1 cellular context compared by ENCODE assay signal in genomic region chr12:9064201-9064814, GRCh38.
A peak's percentile ranks its signal among the peaks of the same experiment; 100 is the strongest.
TF ChIP-seq lines count a peak whose summit lies in the region.

No MANE protein-coding gene starts in this region.

TF ChIP-seq in HepG2, 621 proteins besides CTCF, POLR2A, EP300 and RAD21 (continued from another document and continues in another):
- TF ChIP-seq ZBTB40 (IDR thresholded peaks at IDR 0.05), result no peak
- TF ChIP-seq ZBTB40 (CRISPR knock-in tag; IDR thresholded peaks at IDR 0.05), result 0 out of 2 replicates have a peak, but pooled peaks have one; percentile 56
- TF ChIP-seq HNRNPH1 (optimal IDR thresholded peaks at IDR 0.05; ENCODE audit: low read depth, low read length), result no peak
- TF ChIP-seq ZSCAN25 (CRISPR knock-in tag; IDR thresholded peaks at IDR 0.05), result no peak
- TF ChIP-seq SYNCRIP (IDR thresholded peaks at IDR 0.05; ENCODE audit: insufficient read depth, low read depth, low read length), result no peak
- peak; percentile 81; the same call in 1 of the 2 replicates for TF ChIP-seq ETS1 (CRISPR knock-in tag; IDR thresholded peaks at IDR 0.05)
- TF ChIP-seq SMC3 (IDR thresholded peaks at IDR 0.05; ENCODE audit: low read length), result 0 out of 2 replicates have a peak, but pooled peaks have one; percentile 5
- 0 out of 2 replicates have a peak, but pooled peaks have one; percentile 43 for TF ChIP-seq BRF2 (CRISPR knock-in tag; IDR thresholded peaks at IDR 0.05)
- TF ChIP-seq ZNF589 (CRISPR knock-in tag; conservative IDR thresholded peaks at IDR 0.05), result no peak
- no peak for TF ChIP-seq DMTF1 (CRISPR knock-in tag; IDR thresholded peaks at IDR 0.05)
- no peak for TF ChIP-seq ZNF652 (CRISPR knock-in tag; IDR thresholded peaks at IDR 0.05; ENCODE audit: borderline replicate concordance, low read depth)
- TF ChIP-seq KDM1A (CRISPR knock-in tag; IDR thresholded peaks at IDR 0.05), result no peak
- TF ChIP-seq ARID4A (CRISPR knock-in tag; IDR thresholded peaks at IDR 0.05; ENCODE audit: borderline replicate concordance), result peak; percentile 69
- TF ChIP-seq ZKSCAN5 (CRISPR knock-in tag; IDR thresholded peaks at IDR 0.05), result no peak
- no peak for TF ChIP-seq NR2C2 (CRISPR knock-in tag; IDR thresholded peaks at IDR 0.05; ENCODE audit: borderline replicate concordance)
- no peak for TF ChIP-seq TBX3 (IDR thresholded peaks at IDR 0.05; ENCODE audit: borderline replicate concordance)
- peak; percentile 85 for TF ChIP-seq TBX2 (CRISPR knock-in tag; IDR thresholded peaks at IDR 0.05; ENCODE audit: borderline replicate concordance)
- TF ChIP-seq RERE (CRISPR knock-in tag; IDR thresholded peaks at IDR 0.05; ENCODE audit: low read depth), result 0 out of 2 replicates have a peak, but pooled peaks have one; percentile 11
- 0 out of 2 replicates have a peak, but pooled peaks have one; percentile 63 for TF ChIP-seq FIP1L1 (IDR thresholded peaks at IDR 0.05; ENCODE audit: borderline replicate concordance, insufficient read depth, low read depth, low read length)
- no peak; the same call in 1 of the 2 replicates for TF ChIP-seq DZIP1 (CRISPR knock-in tag; IDR thresholded peaks at IDR 0.05)
- no peak for TF ChIP-seq MLLT10 (CRISPR knock-in tag; IDR thresholded peaks at IDR 0.05)
- TF ChIP-seq KDM5A (IDR thresholded peaks at IDR 0.05; ENCODE audit: borderline replicate concordance, low read length), result no peak
- TF ChIP-seq ZNF850 (CRISPR knock-in tag; conservative IDR thresholded peaks at IDR 0.05), result no peak
- TF ChIP-seq SAP130 (CRISPR knock-in tag; IDR thresholded peaks at IDR 0.05; ENCODE audit: low read depth), result peak; percentile 69
